Comparison of ENCODE assay signal across 11 cellular contexts in the genomic region with DNA sequence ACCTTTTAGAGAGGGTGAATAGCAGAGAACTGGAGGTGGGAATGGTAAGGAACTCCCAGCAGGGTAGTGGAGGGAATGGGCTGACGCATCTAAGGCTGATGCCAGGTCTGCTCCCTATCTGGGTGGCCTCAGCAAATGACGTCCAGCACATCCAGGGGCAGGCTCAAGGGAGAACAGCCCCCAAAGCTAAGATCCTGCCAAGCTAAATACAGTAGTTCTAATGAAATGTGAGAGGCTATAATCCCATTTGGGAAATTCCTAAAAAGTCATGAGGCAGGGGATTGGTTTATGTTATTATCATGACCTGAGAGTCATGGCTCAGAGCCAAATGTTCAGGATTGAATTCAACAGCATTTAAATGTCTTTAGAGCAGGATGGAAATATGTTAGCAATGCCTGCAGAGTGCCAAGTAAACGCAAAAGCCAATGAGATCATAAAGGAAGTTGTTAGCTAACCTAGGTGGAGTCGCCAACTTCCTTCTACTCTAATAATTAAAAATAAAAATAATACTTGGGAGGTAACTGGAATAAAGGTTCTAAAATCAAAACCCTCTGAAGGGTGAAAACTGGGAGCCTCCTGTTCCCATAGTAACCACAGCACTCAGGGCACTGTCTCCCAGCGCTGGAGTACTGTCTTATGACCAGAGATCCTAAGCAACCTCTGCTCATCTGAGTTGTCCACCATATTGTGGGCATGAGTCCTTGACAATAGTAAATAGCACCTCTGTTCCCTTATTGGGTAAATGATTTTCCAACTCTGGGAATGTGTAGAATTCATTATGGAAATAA. TPM values are rescaled to one million over a fixed set of nuclear protein-coding genes. Genes with fewer than 3 reads are reported as not detected.
DNase-seq lines count a peak whose midpoint lies in the region; TF ChIP-seq lines count a peak whose summit lies in the region.
"Had no signal": no experiment of that assay in that cellular context is flagged by ENCODE, and none has a peak within 500 bp of the region (broad histone marks: within the 10 kb centered on the region; RNA-seq: fewer than 3 reads in every experiment).

No MANE protein-coding gene starts in this region.

- WGBS in hepatocyte (ENCODE audit: low lambda C conversion rate, missing lambda C conversion rate), result 39% methylated on average over 5 of the region's 5 CpGs
- WGBS in esophagus muscularis mucosa, result 12% methylated on average over 5 of the region's 5 CpGs

- H2AFZ ChIP-seq in hepatocyte, result no peak overlapping the region

- in situ Hi-C loops in GM13977 (cut with MboI; ENCODE audit: low pct_unique_long_range_greater_than_20kb, low sequenced_read_pairs, unreplicated experiment), result no loop called here

- H3K27ac ChIP-seq in hepatocyte, result no peak overlapping the region
- H3K27ac ChIP-seq in esophagus muscularis mucosa (replicated peaks in 1 of 4), result peak overlapping the region in 1 of 4 donors; percentile 30

- H3K9me3 ChIP-seq in hepatocyte (ENCODE audit: low read depth) (no peaks in the 10 kb centered on the region), esophagus muscularis mucosa (no peaks in the 10 kb centered on the region)

- H3K9me2 ChIP-seq in hepatocyte (replicated peaks; ENCODE audit: insufficient read depth), result no peaks in the 10 kb centered on the region

- H3K4me3 ChIP-seq in hepatocyte, result no peak overlapping the region
- peak overlapping the region in 1 of 4 donors; percentile 5 for H3K4me3 ChIP-seq in esophagus muscularis mucosa

- no peak for TF ChIP-seq CTCF in hepatocyte (IDR thresholded peaks at IDR 0.05; ENCODE audit: poor library complexity)
- TF ChIP-seq CTCF in esophagus muscularis mucosa (IDR thresholded peaks at IDR 0.05), result no peak
- no peak for TF ChIP-seq CTCF in GM13977 (IDR thresholded peaks at IDR 0.05; ENCODE audit: extremely low read depth, insufficient read depth, missing control alignments)

- H4K20me1 ChIP-seq in hepatocyte (ENCODE audit: insufficient read depth, poor library complexity, severe bottlenecking), result no peaks in the 10 kb centered on the region

- H3K4me1 ChIP-seq in hepatocyte (ENCODE audit: insufficient read depth) (no peaks in the 10 kb centered on the region), esophagus muscularis mucosa (peaks cover 10 to 12% (median 12%) of the 10 kb centered on the region in 4 donors)

- DNase-seq in DMS153 (lab: John Stamatoyannopoulos, UW) (peak; percentile 20), DMS153 treated with DMSO at 0.1 percent for 48 hours (lab: John Stamatoyannopoulos, UW; ENCODE audit: unreplicated experiment) (no peak), amniotic epithelial cell (ENCODE audit: low read depth) (peak; percentile 22), hepatocyte (ENCODE audit: low spot score) (peak; percentile 67), stromal cell of bone marrow (ENCODE audit: low read depth) (peak; percentile 93), esophagus muscularis mucosa (ENCODE audit: extremely low spot score) (no peak), RKO (ENCODE audit: low spot score) (no peak), GM13977 (ENCODE audit: low spot score) (no peak)
- DNase-seq: activated CD4-positive, alpha-beta T cell treated with anti-CD3 and anti-CD28 coated beads, Interleukin-2, amount 10 ng/mL, durations not matched to agents 7 days and 5 days; NCI-H446 treated with DMSO at 0.1 percent for 48 hours had no signal

- no peak overlapping the region for H3K4me2 ChIP-seq in hepatocyte

- H3K36me3 ChIP-seq in hepatocyte (replicated peaks; ENCODE audit: insufficient read depth, low read depth) (no peaks in the 10 kb centered on the region), esophagus muscularis mucosa (no peaks in the 10 kb centered on the region)

- no peak for TF ChIP-seq POLR2A in esophagus muscularis mucosa (IDR thresholded peaks at IDR 0.05; ENCODE audit: low read depth)

- no peak for TF ChIP-seq EP300 in esophagus muscularis mucosa (IDR thresholded peaks at IDR 0.05)

- no peaks in the 10 kb centered on the region for H3K27me3 ChIP-seq in hepatocyte
- peaks cover 0 to 4% (median 0%) of the 10 kb centered on the region in 4 donors for H3K27me3 ChIP-seq in esophagus muscularis mucosa

- intact Hi-C loops in esophagus muscularis mucosa (cut with DNase I), result no loop called here

- no peaks in the 10 kb centered on the region for H3K79me2 ChIP-seq in hepatocyte

RNA-seq across cellular contexts. Expression of a gene that starts 34.8 kb away (rescaled TPM):
- 8.5 and 10.0 TPM in 2 replicates for total RNA-seq in hepatocyte
- polyA plus RNA-seq in hepatocyte, result 3.1 and 8.8 TPM in 2 replicates
- total RNA-seq in esophagus muscularis mucosa, result not detected
- total RNA-seq: activated CD4-positive, alpha-beta T cell treated with anti-CD3 and anti-CD28 coated beads, Interleukin-2, amount 10 ng/mL, durations not matched to agents 7 days and 5 days had no signal
- polyA plus RNA-seq: neural cell had no signal

Comparison
In these comparisons a context has a peak if more than half of its experiments do, and no peak if none do; other contexts are left out.
1. DNase-seq: peak in DMS153 (single experiment), amniotic epithelial cell (single experiment), hepatocyte (single experiment) and stromal cell of bone marrow (single experiment); none in DMS153 treated with DMSO at 0.1 percent for 48 hours (single experiment), esophagus muscularis mucosa (single experiment), RKO (single experiment) and GM13977 (single experiment).